1 cellular context compared by ENCODE assay signal in the genomic region with DNA sequence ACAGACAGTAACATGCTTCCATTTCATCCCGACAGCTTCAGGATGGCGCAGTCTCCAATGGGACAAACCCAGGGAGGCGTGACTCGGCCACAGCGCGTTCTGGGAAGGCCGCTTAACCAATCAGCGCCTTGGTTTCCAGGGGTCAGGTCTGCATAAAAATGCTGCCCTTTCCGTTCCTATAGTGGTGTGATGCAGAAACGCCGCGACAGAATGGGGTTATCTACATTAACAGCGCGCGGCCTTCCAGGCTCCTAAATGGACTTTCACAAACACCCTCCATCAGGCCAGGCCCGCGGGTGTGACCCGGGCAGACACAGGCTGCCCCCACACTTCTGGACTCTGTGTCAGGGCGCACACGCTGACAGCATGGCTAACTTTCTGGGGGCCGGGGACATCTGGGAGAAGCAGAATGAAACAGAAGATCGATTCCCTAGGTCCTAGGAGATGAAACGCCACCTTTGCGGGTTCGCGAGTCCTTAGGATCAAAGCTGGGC.
TF ChIP-seq lines count a peak whose summit lies in the region.

No MANE protein-coding gene starts in this region.

TF ChIP-seq in HepG2, 621 proteins besides CTCF, POLR2A, EP300 and RAD21 (continued from another document):
- TF ChIP-seq, protein P1, sequence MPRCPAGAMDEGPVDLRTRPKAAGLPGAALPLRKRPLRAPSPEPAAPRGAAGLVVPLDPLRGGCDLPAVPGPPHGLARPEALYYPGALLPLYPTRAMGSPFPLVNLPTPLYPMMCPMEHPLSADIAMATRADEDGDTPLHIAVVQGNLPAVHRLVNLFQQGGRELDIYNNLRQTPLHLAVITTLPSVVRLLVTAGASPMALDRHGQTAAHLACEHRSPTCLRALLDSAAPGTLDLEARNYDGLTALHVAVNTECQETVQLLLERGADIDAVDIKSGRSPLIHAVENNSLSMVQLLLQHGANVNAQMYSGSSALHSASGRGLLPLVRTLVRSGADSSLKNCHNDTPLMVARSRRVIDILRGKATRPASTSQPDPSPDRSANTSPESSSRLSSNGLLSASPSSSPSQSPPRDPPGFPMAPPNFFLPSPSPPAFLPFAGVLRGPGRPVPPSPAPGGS (CRISPR knock-in tag; IDR thresholded peaks at IDR 0.05), result no peak
- TF ChIP-seq, protein P2, sequence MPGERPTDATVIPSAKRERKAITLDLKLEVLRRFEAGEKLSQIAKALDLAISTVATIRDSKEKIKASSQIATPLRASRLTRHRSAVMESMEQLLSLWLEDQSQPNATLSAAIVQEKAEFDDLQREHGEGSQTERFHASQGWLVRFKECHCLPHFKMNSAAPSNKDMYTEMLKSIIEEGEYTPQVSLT (CRISPR knock-in tag; IDR thresholded peaks at IDR 0.05; ENCODE audit: borderline replicate concordance, low read depth), result no peak
- TF ChIP-seq HDAC6 (IDR thresholded peaks at IDR 0.05; ENCODE audit: low read depth, low read length), result no peak
- TF ChIP-seq ZNF484 (CRISPR knock-in tag; IDR thresholded peaks at IDR 0.05; ENCODE audit: borderline replicate concordance, low read depth), result no peak
- TF ChIP-seq CCDC6 (CRISPR knock-in tag; IDR thresholded peaks at IDR 0.05), result no peak
- no peak for TF ChIP-seq HES4 (CRISPR knock-in tag; IDR thresholded peaks at IDR 0.05; ENCODE audit: borderline replicate concordance)
- TF ChIP-seq ARNTL (CRISPR knock-in tag; IDR thresholded peaks at IDR 0.05), result no peak
- no peak for TF ChIP-seq IKZF4 (CRISPR knock-in tag; IDR thresholded peaks at IDR 0.05; ENCODE audit: borderline replicate concordance, low read depth, not compliant biosample characterization)
- no peak for TF ChIP-seq ZNF205 (CRISPR knock-in tag; IDR thresholded peaks at IDR 0.05)
- TF ChIP-seq ZKSCAN1 (IDR thresholded peaks at IDR 0.05; ENCODE audit: low read length), result no peak
- TF ChIP-seq, protein P3, sequence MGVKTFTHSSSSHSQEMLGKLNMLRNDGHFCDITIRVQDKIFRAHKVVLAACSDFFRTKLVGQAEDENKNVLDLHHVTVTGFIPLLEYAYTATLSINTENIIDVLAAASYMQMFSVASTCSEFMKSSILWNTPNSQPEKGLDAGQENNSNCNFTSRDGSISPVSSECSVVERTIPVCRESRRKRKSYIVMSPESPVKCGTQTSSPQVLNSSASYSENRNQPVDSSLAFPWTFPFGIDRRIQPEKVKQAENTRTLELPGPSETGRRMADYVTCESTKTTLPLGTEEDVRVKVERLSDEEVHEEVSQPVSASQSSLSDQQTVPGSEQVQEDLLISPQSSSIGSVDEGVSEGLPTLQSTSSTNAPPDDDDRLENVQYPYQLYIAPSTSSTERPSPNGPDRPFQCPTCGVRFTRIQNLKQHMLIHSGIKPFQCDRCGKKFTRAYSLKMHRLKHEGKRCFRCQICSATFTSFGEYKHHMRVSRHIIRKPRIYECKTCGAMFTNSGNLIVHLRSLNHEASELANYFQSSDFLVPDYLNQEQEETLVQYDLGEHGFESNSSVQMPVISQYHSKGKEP (CRISPR knock-in tag; IDR thresholded peaks at IDR 0.05), result no peak
- TF ChIP-seq HOXA3 (CRISPR knock-in tag; IDR thresholded peaks at IDR 0.05), result peak; percentile 41; the same call in 1 of the 2 replicates
- TF ChIP-seq ELF1 (CRISPR knock-in tag; IDR thresholded peaks at IDR 0.05), result no peak
- no peak for TF ChIP-seq ZNF350 (CRISPR knock-in tag; IDR thresholded peaks at IDR 0.05; ENCODE audit: borderline replicate concordance, low read depth)
- TF ChIP-seq NKX3-1 (CRISPR knock-in tag; IDR thresholded peaks at IDR 0.05), result no peak
- TF ChIP-seq DMAP1 (CRISPR knock-in tag; IDR thresholded peaks at IDR 0.05), result no peak
- no peak for TF ChIP-seq ZNF75D (CRISPR knock-in tag; IDR thresholded peaks at IDR 0.05; ENCODE audit: borderline replicate concordance)
- TF ChIP-seq ZNF598 (CRISPR knock-in tag; IDR thresholded peaks at IDR 0.05; ENCODE audit: borderline replicate concordance), result no peak
- no peak for TF ChIP-seq NFIC (IDR thresholded peaks at IDR 0.05; ENCODE audit: low read length)
- TF ChIP-seq SRSF4 (IDR thresholded peaks at IDR 0.05; ENCODE audit: low read depth, low read length, poor library complexity, severe bottlenecking), result no peak
- TF ChIP-seq, protein P4, sequence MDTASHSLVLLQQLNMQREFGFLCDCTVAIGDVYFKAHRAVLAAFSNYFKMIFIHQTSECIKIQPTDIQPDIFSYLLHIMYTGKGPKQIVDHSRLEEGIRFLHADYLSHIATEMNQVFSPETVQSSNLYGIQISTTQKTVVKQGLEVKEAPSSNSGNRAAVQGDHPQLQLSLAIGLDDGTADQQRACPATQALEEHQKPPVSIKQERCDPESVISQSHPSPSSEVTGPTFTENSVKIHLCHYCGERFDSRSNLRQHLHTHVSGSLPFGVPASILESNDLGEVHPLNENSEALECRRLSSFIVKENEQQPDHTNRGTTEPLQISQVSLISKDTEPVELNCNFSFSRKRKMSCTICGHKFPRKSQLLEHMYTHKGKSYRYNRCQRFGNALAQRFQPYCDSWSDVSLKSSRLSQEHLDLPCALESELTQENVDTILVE (CRISPR knock-in tag; IDR thresholded peaks at IDR 0.05), result no peak
- no peak for TF ChIP-seq ZNF724P (CRISPR knock-in tag; IDR thresholded peaks at IDR 0.05; ENCODE audit: borderline replicate concordance)
- TF ChIP-seq RBM22 (optimal IDR thresholded peaks at IDR 0.05; ENCODE audit: low read length), result no peak
- TF ChIP-seq NFE2L2 (IDR thresholded peaks at IDR 0.05; ENCODE audit: low read length), result no peak
- no peak for TF ChIP-seq ATRX (CRISPR knock-in tag; IDR thresholded peaks at IDR 0.05; ENCODE audit: borderline replicate concordance)
- TF ChIP-seq KLF15 (CRISPR knock-in tag; IDR thresholded peaks at IDR 0.05; ENCODE audit: borderline replicate concordance), result no peak
- TF ChIP-seq SUZ12 (IDR thresholded peaks at IDR 0.05; ENCODE audit: low read depth, low read length), result no peak
- TF ChIP-seq ZNF468 (CRISPR knock-in tag; IDR thresholded peaks at IDR 0.05), result no peak
- TF ChIP-seq, protein P5, sequence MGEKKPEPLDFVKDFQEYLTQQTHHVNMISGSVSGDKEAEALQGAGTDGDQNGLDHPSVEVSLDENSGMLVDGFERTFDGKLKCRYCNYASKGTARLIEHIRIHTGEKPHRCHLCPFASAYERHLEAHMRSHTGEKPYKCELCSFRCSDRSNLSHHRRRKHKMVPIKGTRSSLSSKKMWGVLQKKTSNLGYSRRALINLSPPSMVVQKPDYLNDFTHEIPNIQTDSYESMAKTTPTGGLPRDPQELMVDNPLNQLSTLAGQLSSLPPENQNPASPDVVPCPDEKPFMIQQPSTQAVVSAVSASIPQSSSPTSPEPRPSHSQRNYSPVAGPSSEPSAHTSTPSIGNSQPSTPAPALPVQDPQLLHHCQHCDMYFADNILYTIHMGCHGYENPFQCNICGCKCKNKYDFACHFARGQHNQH (CRISPR knock-in tag; IDR thresholded peaks at IDR 0.05), result peak; percentile 28; the same call in 1 of the 2 replicates
- TF ChIP-seq, protein P6, sequence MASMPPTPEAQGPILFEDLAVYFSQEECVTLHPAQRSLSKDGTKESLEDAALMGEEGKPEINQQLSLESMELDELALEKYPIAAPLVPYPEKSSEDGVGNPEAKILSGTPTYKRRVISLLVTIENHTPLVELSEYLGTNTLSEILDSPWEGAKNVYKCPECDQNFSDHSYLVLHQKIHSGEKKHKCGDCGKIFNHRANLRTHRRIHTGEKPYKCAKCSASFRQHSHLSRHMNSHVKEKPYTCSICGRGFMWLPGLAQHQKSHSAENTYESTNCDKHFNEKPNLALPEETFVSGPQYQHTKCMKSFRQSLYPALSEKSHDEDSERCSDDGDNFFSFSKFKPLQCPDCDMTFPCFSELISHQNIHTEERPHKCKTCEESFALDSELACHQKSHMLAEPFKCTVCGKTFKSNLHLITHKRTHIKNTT (CRISPR knock-in tag; IDR thresholded peaks at IDR 0.05), result no peak
- no peak for TF ChIP-seq BRD4 (CRISPR knock-in tag; IDR thresholded peaks at IDR 0.05)
- no peak for TF ChIP-seq SRSF9 (IDR thresholded peaks at IDR 0.05; ENCODE audit: borderline replicate concordance, insufficient read depth, low read depth, low read length, poor library complexity, severe bottlenecking)
- TF ChIP-seq RAD51 (IDR thresholded peaks at IDR 0.05; ENCODE audit: borderline replicate concordance), result no peak
- TF ChIP-seq ZNF263 (CRISPR knock-in tag; IDR thresholded peaks at IDR 0.05), result no peak
- TF ChIP-seq STAT5B (CRISPR knock-in tag; IDR thresholded peaks at IDR 0.05), result no peak
- TF ChIP-seq SETDB1 (CRISPR knock-in tag; IDR thresholded peaks at IDR 0.05; ENCODE audit: borderline replicate concordance), result no peak
- TF ChIP-seq GZF1 (CRISPR knock-in tag; IDR thresholded peaks at IDR 0.05), result no peak
